In genomic region chr3:70386043-70386442, GRCh38 we compare ENCODE assay signal across 19 cellular contexts.
"Had no signal": no experiment of that assay in that cellular context is flagged by ENCODE, and none has a peak within 500 bp of the region (broad histone marks: within the 10 kb centered on the region; RNA-seq: fewer than 3 reads in every experiment).

No MANE protein-coding gene starts in this region.

- FAIRE-seq: urothelium cell line had no signal

- H3K36me3 ChIP-seq: ovary, suprapubic skin, thyroid gland had no signal

- H3K4me1 ChIP-seq: thyroid gland had no signal

- H3K27ac Mint-ChIP-seq: naive thymus-derived CD8-positive, alpha-beta T cell; type B pancreatic cell had no signal

- H3K27me3 ChIP-seq: ovary, suprapubic skin, thyroid gland had no signal

- H3K9me3 Mint-ChIP-seq: type B pancreatic cell had no signal

- H3K4me3 Mint-ChIP-seq: naive thymus-derived CD8-positive, alpha-beta T cell; type B pancreatic cell had no signal

- H3K4me3 ChIP-seq: coronary artery, hepatocyte, mucosa of descending colon, ovary, smooth muscle cell, suprapubic skin, thyroid gland had no signal

- H3K4me1 Mint-ChIP-seq: naive thymus-derived CD8-positive, alpha-beta T cell had no signal

- DNase-seq: effector CD4-positive, alpha-beta T cell; foreskin melanocyte; head of caudate nucleus; islet precursor cell; mammary epithelial cell; mucosa of descending colon; naive thymus-derived CD8-positive, alpha-beta T cell; ovary; right cardiac atrium; stimulated activated CD4-positive, alpha-beta T cell treated with anti-CD3 and anti-CD28 coated beads, Interleukin-2, amount 100 ng/mL, for 48 hours; stimulated activated naive CD4-positive, alpha-beta T cell treated with Interleukin-2 at 50 U/mL for 16 hours; thyroid gland had no signal

- ATAC-seq: left lobe of liver; mucosa of descending colon; naive thymus-derived CD8-positive, alpha-beta T cell; right cardiac atrium had no signal

- H3K27ac ChIP-seq: coronary artery, hepatocyte, ovary, suprapubic skin, thyroid gland had no signal

- H2AFZ ChIP-seq: hepatocyte had no signal

- H3K27me3 Mint-ChIP-seq: type B pancreatic cell had no signal

- H3K36me3 Mint-ChIP-seq: type B pancreatic cell had no signal

- H3K9me3 ChIP-seq: mucosa of descending colon, ovary, suprapubic skin, thyroid gland had no signal

- H3K79me2 ChIP-seq: hepatocyte had no signal

- H3K4me2 ChIP-seq: hepatocyte, smooth muscle cell had no signal
